ENCODE assay signal across 3 cellular contexts in genomic region chr3:76645724-76646123, GRCh38.
"Had no signal": no experiment of that assay in that cellular context is flagged by ENCODE, and none has a peak within 500 bp of the region (broad histone marks: within the 10 kb centered on the region; RNA-seq: fewer than 3 reads in every experiment).

No MANE protein-coding gene starts in this region.

- H3K4me3 ChIP-seq: GM12878 had no signal

- ATAC-seq: GM12878 had no signal

- DNase-seq: GDM1, GF-D8 had no signal
